ENCODE assay signal across 8 cellular contexts in the genomic region with DNA sequence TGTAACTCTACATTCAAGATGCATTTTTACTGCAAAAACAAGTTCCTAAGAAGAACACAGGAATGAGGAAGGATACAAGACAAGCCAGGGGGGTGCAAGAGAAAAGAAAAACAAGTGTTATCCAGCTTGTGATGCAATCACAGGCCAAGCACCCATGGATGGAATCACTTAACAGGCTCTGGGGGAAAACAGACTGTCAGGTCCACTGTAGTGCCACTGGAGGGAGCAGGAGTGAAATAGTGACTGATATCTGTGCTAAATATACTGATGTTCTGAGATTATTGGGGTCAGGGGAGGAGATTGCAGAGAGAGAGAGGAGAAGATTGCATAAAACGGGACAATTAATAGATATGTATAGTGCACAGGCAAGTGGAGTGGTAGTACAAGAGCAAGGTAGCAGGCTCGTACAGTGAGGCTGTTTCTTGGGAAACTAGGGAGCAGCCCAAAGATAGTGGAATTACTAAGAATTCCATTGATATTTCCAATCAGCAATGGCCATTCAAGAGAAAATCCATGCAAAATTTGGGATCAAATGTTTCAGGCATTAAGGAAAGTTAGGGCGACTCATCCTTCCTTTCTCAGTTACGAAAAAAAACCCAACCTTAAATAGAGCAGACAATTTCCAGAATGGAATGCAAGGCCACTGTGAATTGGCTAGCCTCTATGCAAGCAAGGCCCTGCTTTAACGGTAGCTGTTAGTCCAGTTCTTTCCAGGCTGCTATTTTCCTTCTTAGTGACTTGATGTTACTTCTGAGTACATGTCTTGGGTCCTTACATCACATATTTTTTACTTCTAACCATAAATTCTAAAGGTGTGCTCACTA. TPM values are rescaled to one million over a fixed set of nuclear protein-coding genes. Genes with fewer than 3 reads are reported as not detected.
DNase-seq lines count a peak whose midpoint lies in the region; ATAC-seq and TF ChIP-seq lines count a peak whose summit lies in the region.

No MANE protein-coding gene starts in this region.

- H3K9me3 ChIP-seq in Loucy (ENCODE audit: insufficient read depth, low read depth, low read length) (no peaks in the 10 kb centered on the region), mucosa of descending colon (no peaks in the 10 kb centered on the region)

- H3K4me1 ChIP-seq in Loucy (ENCODE audit: insufficient read depth, low read length, poor library complexity, severe bottlenecking) (no peaks in the 10 kb centered on the region), mucosa of descending colon (ENCODE audit: low read depth) (no peaks in the 10 kb centered on the region)

- no peaks in the 10 kb centered on the region for H3K27me3 ChIP-seq in Loucy (ENCODE audit: insufficient read depth, low read length, poor library complexity, severe bottlenecking)

- H3K4me3 ChIP-seq in Loucy (ENCODE audit: low read length, poor library complexity, severe bottlenecking) (no peak overlapping the region), choroid plexus epithelial cell (ENCODE audit: low read depth, low read length) (no peak overlapping the region), mucosa of descending colon (no peak overlapping the region)

- peak; percentile 39 for DNase-seq in D341Med (ENCODE audit: low spot score)
- peak; percentile 92 for DNase-seq in choroid plexus epithelial cell (ENCODE audit: low read depth)
- peak in 1 of 3 donors; percentile 3 for DNase-seq in mucosa of descending colon
- no peak for DNase-seq in UCSD-AML1 (lab: John Stamatoyannopoulos, UW; ENCODE audit: unreplicated experiment)
- no peak for DNase-seq in activated CD4-positive, alpha-beta T cell treated with anti-CD3 and anti-CD28 coated beads, Interleukin-2, amount 50 U/mL, for 4 hours

- H3K79me2 ChIP-seq in Loucy (ENCODE audit: insufficient read depth, low read length), result no peaks in the 10 kb centered on the region

- no peak overlapping the region for H3K4me2 ChIP-seq in Loucy (ENCODE audit: low read depth, low read length, poor library complexity, severe bottlenecking)

- no peaks in the 10 kb centered on the region for H3F3A ChIP-seq in Loucy (ENCODE audit: low read depth)

- no peaks in the 10 kb centered on the region for H3K9me2 ChIP-seq in Loucy (replicated peaks; ENCODE audit: low read depth, low read length)

- no peaks in the 10 kb centered on the region for H4K20me1 ChIP-seq in Loucy (ENCODE audit: insufficient read depth, low read length, poor library complexity, severe bottlenecking)

- H3K36me3 ChIP-seq in Loucy (ENCODE audit: insufficient read depth, low read length) (no peaks in the 10 kb centered on the region), mucosa of descending colon (ENCODE audit: low read depth) (no peaks in the 10 kb centered on the region)

- H3K9ac ChIP-seq in Loucy (ENCODE audit: low read depth, low read length, poor library complexity, severe bottlenecking), result no peak overlapping the region

- intact Hi-C loops in mucosa of descending colon (cut with DNase I, micrococcal nuclease), result loop anchor here (5.0 to 10.0 kb wide), 2 partner anchors 82 to 150 kb away; no protein-coding TSS in a partner anchor

- TF ChIP-seq CTCF in Loucy (conservative IDR thresholded peaks at IDR 0.05; ENCODE audit: low read length) (peak; percentile 58), choroid plexus epithelial cell (conservative IDR thresholded peaks at IDR 0.05; ENCODE audit: low read depth, low read length) (peak; percentile 84), mucosa of descending colon (IDR thresholded peaks at IDR 0.05) (no peak)

- no peak overlapping the region for H2AFZ ChIP-seq in Loucy (ENCODE audit: low read length)

- peak; percentile 55 for ATAC-seq in mucosa of descending colon
- ATAC-seq in HG02610 (IDR thresholded peaks at IDR 0.05; ENCODE audit: unreplicated experiment), result no peak
- ATAC-seq in GM21825 (IDR thresholded peaks at IDR 0.05; ENCODE audit: unreplicated experiment), result no peak

RNA-seq across cellular contexts. Expression of gene CEP126, which starts 52.2 kb away (rescaled TPM):
- 1 to 10 TPM; 3.7 to 7.4 (median 4.1) TPM for total RNA-seq in mucosa of descending colon

RNA-seq across cellular contexts. Expression of gene ANGPTL5, which starts 53.7 kb away (rescaled TPM):
- under 1 TPM in 2 of 3 donors, not detected in 1; 0.16 to 0.46 TPM for total RNA-seq in mucosa of descending colon

Comparison
In these comparisons a context has a peak if more than half of its experiments do, and no peak if none do; other contexts are left out.
1. DNase-seq: peak in D341Med (single experiment) and choroid plexus epithelial cell (single experiment); none in UCSD-AML1 (single experiment) and activated CD4-positive, alpha-beta T cell treated with anti-CD3 and anti-CD28 coated beads, Interleukin-2, amount 50 U/mL, for 4 hours (0 of 2).